ENCODE assay signal across 8 cellular contexts in genomic region chr12:104494816-104495158, GRCh38. TPM values are rescaled to one million over a fixed set of nuclear protein-coding genes. Genes with fewer than 3 reads are reported as not detected.
A peak's percentile ranks its signal among the peaks of the same experiment; 100 is the strongest.
DNase-seq lines count a peak whose midpoint lies in the region; TF ChIP-seq lines count a peak whose summit lies in the region.

No MANE protein-coding gene starts in this region.

- no peaks in the 10 kb centered on the region for H3K36me3 ChIP-seq in hepatocyte (replicated peaks; ENCODE audit: insufficient read depth, low read depth)

- H3K9me2 ChIP-seq in hepatocyte (replicated peaks; ENCODE audit: insufficient read depth), result no peaks in the 10 kb centered on the region

- intact Hi-C loops in head of caudate nucleus (cut with DNase I), result no loop called here

- no peak overlapping the region for H3K27ac ChIP-seq in hepatocyte

- H3K4me2 ChIP-seq in hepatocyte, result peak overlapping the region; percentile 38

- H3K79me2 ChIP-seq in hepatocyte, result no peaks in the 10 kb centered on the region

- no peak for TF ChIP-seq CTCF in hepatocyte (IDR thresholded peaks at IDR 0.05; ENCODE audit: poor library complexity)

- H3K9me3 ChIP-seq in hepatocyte (ENCODE audit: low read depth), result no peaks in the 10 kb centered on the region

- H3K4me3 ChIP-seq in hepatocyte, result no peak overlapping the region

- no peaks in the 10 kb centered on the region for H3K4me1 ChIP-seq in hepatocyte (ENCODE audit: insufficient read depth)

- 85% methylated on average over 5 of the region's 5 CpGs for WGBS in hepatocyte (ENCODE audit: low lambda C conversion rate, missing lambda C conversion rate)

- no peaks in the 10 kb centered on the region for H4K20me1 ChIP-seq in hepatocyte (ENCODE audit: insufficient read depth, poor library complexity, severe bottlenecking)

- no peaks in the 10 kb centered on the region for H3K27me3 ChIP-seq in hepatocyte

- DNase-seq in stimulated activated CD4-positive, alpha-beta T cell treated with anti-CD3 and anti-CD28 coated beads, Interleukin-4, amount 100 ng/mL, for 24 hours, result peak; percentile 40
- no peak for DNase-seq in stimulated activated CD4-positive, alpha-beta T cell treated with anti-CD3 and anti-CD28 coated beads, Interleukin-12 subunit alpha, Interleukin-12 subunit beta, amount 100 ng/mL, for 4 hours
- DNase-seq in RPMI7951 (ENCODE audit: low read depth) (peak; percentile 36), hepatocyte (ENCODE audit: low spot score) (no peak), NCI-H2107 treated with DMSO at 0.1 percent for 48 hours (lab: John Stamatoyannopoulos, UW; ENCODE audit: unreplicated experiment) (no peak), NCI-H526 treated with DMSO at 0.1 percent for 48 hours (lab: John Stamatoyannopoulos, UW) (no peak), head of caudate nucleus (no peak), NCI-H1417 (lab: John Stamatoyannopoulos, UW) (no peak)

- no peak overlapping the region for H2AFZ ChIP-seq in hepatocyte

RNA-seq across cellular contexts. Expression of gene CHST11, which starts 38.0 kb away (rescaled TPM):
- 36.2 and 38.8 TPM in 2 replicates for total RNA-seq in RPMI7951 (2014; rRNA removed; shearing (Covaris generic))
- 4.6 and 5.2 TPM in 2 replicates for total RNA-seq in hepatocyte
- polyA plus RNA-seq in hepatocyte, result 8.6 and 8.9 TPM in 2 replicates

Comparison
In these comparisons a context has a peak if more than half of its experiments do, and no peak if none do; other contexts are left out.
1. DNase-seq: peak in stimulated activated CD4-positive, alpha-beta T cell treated with anti-CD3 and anti-CD28 coated beads, Interleukin-4, amount 100 ng/mL, for 24 hours (single experiment) and RPMI7951 (single experiment); none in stimulated activated CD4-positive, alpha-beta T cell treated with anti-CD3 and anti-CD28 coated beads, Interleukin-12 subunit alpha, Interleukin-12 subunit beta, amount 100 ng/mL, for 4 hours (single experiment), hepatocyte (single experiment), NCI-H2107 treated with DMSO at 0.1 percent for 48 hours (single experiment), NCI-H526 treated with DMSO at 0.1 percent for 48 hours (single experiment), head of caudate nucleus (0 of 42) and NCI-H1417 (0 of 3).